33 cellular contexts compared by ENCODE assay signal in the genomic region with DNA sequence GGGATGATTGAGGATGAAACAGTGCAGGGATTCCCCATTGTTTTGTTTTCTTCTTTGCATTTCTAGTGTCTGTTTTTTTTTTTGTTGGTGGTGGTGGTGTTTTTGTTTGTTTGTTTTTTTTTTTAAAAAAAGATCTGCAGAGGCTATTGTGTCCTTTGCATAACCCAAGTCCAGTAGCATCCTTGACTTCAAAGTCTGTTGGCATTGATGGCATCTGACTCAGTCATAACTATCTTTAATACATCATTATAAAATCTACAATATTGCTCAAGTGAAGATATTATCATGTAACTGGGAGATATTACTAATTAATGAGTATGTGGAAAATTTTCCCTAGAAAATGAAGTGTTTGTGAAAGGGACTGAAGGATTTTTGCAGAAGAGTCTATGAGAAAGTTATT.
"Had no signal": no experiment of that assay in that cellular context is flagged by ENCODE, and none has a peak within 500 bp of the region (broad histone marks: within the 10 kb centered on the region; RNA-seq: fewer than 3 reads in every experiment).

No MANE protein-coding gene starts in this region.

- H3K9me3 Mint-ChIP-seq: activated T-helper 17 cell treated with anti-CD3 and anti-CD28 coated beads, Interleukin-2, amount 50 U/mL, for 72 hours had no signal

- H3K27me3 ChIP-seq: body of pancreas, esophagus muscularis mucosa, foreskin keratinocyte had no signal

- ATAC-seq: activated CD4-positive, CD25-positive, alpha-beta regulatory T cell treated with anti-CD3 and anti-CD28 coated beads, Interleukin-2, amount 50 U/mL, for 24 hours; activated CD8-positive, alpha-beta T cell treated with anti-CD3 and anti-CD28 coated beads for 36 hours; activated naive CD8-positive, alpha-beta T cell treated with anti-CD3 and anti-CD28 coated beads, Interleukin-2, amount 50 U/mL, for 24 hours; activated T-cell treated with anti-CD3 and anti-CD28 coated beads, Interleukin-2, amount 50 U/mL, for 4 hours; body of pancreas; effector memory CD8-positive, alpha-beta T cell; T-cell; T-helper 17 cell had no signal

- H3K36me3 ChIP-seq: WERI-Rb-1 had no signal

- H3K9me3 ChIP-seq: body of pancreas had no signal

- H3K4me1 ChIP-seq: body of pancreas, foreskin keratinocyte had no signal

- H3K36me3 Mint-ChIP-seq: activated naive CD4-positive, alpha-beta T cell treated with anti-CD3 and anti-CD28 coated beads, Interleukin-2, amount 50 U/mL, for 24 hours; activated naive CD8-positive, alpha-beta T cell treated with anti-CD3 and anti-CD28 coated beads for 36 hours; T-cell had no signal

- DNase-seq: activated B cell treated with CpG ODN at 0.5 μM for 24 hours; activated CD4-positive, alpha-beta T cell treated with anti-CD3 and anti-CD28 coated beads for 48 hours; activated CD4-positive, alpha-beta T cell treated with anti-CD3 and anti-CD28 coated beads, Interleukin-2, amount 50 U/mL, for 1 hour; activated CD4-positive, alpha-beta T cell treated with anti-CD3 and anti-CD28 coated beads, Interleukin-2, amount 50 U/mL, for 48 hours; activated CD8-positive, alpha-beta memory T cell treated with anti-CD3 and anti-CD28 coated beads for 24 hours; activated CD8-positive, alpha-beta T cell treated with anti-CD3 and anti-CD28 coated beads for 36 hours; activated effector memory CD4-positive, alpha-beta T cell treated with Interleukin-2 at 50 U/mL for 16 hours; activated gamma-delta T cell treated with Interleukin-2 at 50 U/mL for 16 hours; activated naive CD4-positive, alpha-beta T cell treated with Interleukin-2 at 50 U/mL for 16 hours; activated naive CD8-positive, alpha-beta T cell treated with anti-CD3 and anti-CD28 coated beads for 36 hours; activated naive CD8-positive, alpha-beta T cell treated with anti-CD3 and anti-CD28 coated beads, Interleukin-2, amount 50 U/mL, for 24 hours; activated T-cell treated with anti-CD3 and anti-CD28 coated beads, Interleukin-2, amount 50 U/mL, for 4 hours; amniotic stem cell; anterior cingulate cortex; body of pancreas; caudate nucleus; cortex of kidney; dermis blood vessel endothelial cell; effector CD4-positive, alpha-beta T cell; effector memory CD8-positive, alpha-beta T cell; erythroblast; foreskin keratinocyte; head of caudate nucleus; SW 1271; T-cell; T-helper 17 cell; T1000; WERI-Rb-1 had no signal

- H3K27ac Mint-ChIP-seq: activated B cell treated with CpG ODN at 0.5 μM for 24 hours; activated CD8-positive, alpha-beta T cell treated with anti-CD3 and anti-CD28 coated beads for 36 hours; activated naive CD4-positive, alpha-beta T cell treated with anti-CD3 and anti-CD28 coated beads, Interleukin-2, amount 50 U/mL, for 24 hours; activated naive CD8-positive, alpha-beta T cell treated with anti-CD3 and anti-CD28 coated beads for 36 hours; activated naive CD8-positive, alpha-beta T cell treated with anti-CD3 and anti-CD28 coated beads, Interleukin-2, amount 50 U/mL, for 24 hours; activated T-helper 17 cell treated with anti-CD3 and anti-CD28 coated beads, Interleukin-2, amount 50 U/mL, for 72 hours; effector memory CD8-positive, alpha-beta T cell; T-cell; T-helper 17 cell; T-helper 2 cell treated with Interferon-gamma antibody and Interleukin-4, amounts not matched to agents 5 μg/mL and 100 μg/mL, for 36 hours had no signal

- H3K4me3 Mint-ChIP-seq: activated B cell treated with CpG ODN at 0.5 μM for 24 hours; activated CD8-positive, alpha-beta T cell treated with anti-CD3 and anti-CD28 coated beads for 36 hours; activated naive CD4-positive, alpha-beta T cell treated with anti-CD3 and anti-CD28 coated beads, Interleukin-2, amount 50 U/mL, for 24 hours; activated naive CD8-positive, alpha-beta T cell treated with anti-CD3 and anti-CD28 coated beads for 36 hours; activated naive CD8-positive, alpha-beta T cell treated with anti-CD3 and anti-CD28 coated beads, Interleukin-2, amount 50 U/mL, for 24 hours; activated T-cell treated with anti-CD3 and anti-CD28 coated beads, Interleukin-2, amount 50 U/mL, for 4 hours; activated T-helper 17 cell treated with anti-CD3 and anti-CD28 coated beads, Interleukin-2, amount 50 U/mL, for 72 hours; effector memory CD8-positive, alpha-beta T cell; T-cell; T-helper 17 cell; T-helper 2 cell treated with Interferon-gamma antibody and Interleukin-4, amounts not matched to agents 5 μg/mL and 100 μg/mL, for 36 hours had no signal

- H3K4me1 Mint-ChIP-seq: activated B cell treated with CpG ODN at 0.5 μM for 24 hours; activated naive CD4-positive, alpha-beta T cell treated with anti-CD3 and anti-CD28 coated beads, Interleukin-2, amount 50 U/mL, for 24 hours; activated naive CD8-positive, alpha-beta T cell treated with anti-CD3 and anti-CD28 coated beads for 36 hours; activated naive CD8-positive, alpha-beta T cell treated with anti-CD3 and anti-CD28 coated beads, Interleukin-2, amount 50 U/mL, for 24 hours; activated T-helper 17 cell treated with anti-CD3 and anti-CD28 coated beads, Interleukin-2, amount 50 U/mL, for 72 hours; T-cell; T-helper 17 cell had no signal

- H3K27me3 Mint-ChIP-seq: activated B cell treated with CpG ODN at 0.5 μM for 24 hours; activated CD8-positive, alpha-beta T cell treated with anti-CD3 and anti-CD28 coated beads for 36 hours; activated naive CD8-positive, alpha-beta T cell treated with anti-CD3 and anti-CD28 coated beads for 36 hours; activated naive CD8-positive, alpha-beta T cell treated with anti-CD3 and anti-CD28 coated beads, Interleukin-2, amount 50 U/mL, for 24 hours; T-cell; T-helper 17 cell had no signal

- H3K4me3 ChIP-seq: body of pancreas, esophagus muscularis mucosa had no signal

- H3K27ac ChIP-seq: body of pancreas, esophagus muscularis mucosa, foreskin keratinocyte, WERI-Rb-1 had no signal
